Comparison of ENCODE assay signal across 15 cellular contexts in genomic region chr9:93259490-93260289, GRCh38.
DNase-seq lines count a peak whose midpoint lies in the region; ATAC-seq and TF ChIP-seq lines count a peak whose summit lies in the region.
"Had no signal": no experiment of that assay in that cellular context is flagged by ENCODE, and none has a peak within 500 bp of the region (broad histone marks: within the 10 kb centered on the region; RNA-seq: fewer than 3 reads in every experiment).

No MANE protein-coding gene starts in this region.

- H3K36me3 ChIP-seq in left ventricle myocardium inferior (peaks cover 11% of the 10 kb centered on the region), adrenal gland (replicated peaks in 1 of 2) (no peaks in the 10 kb centered on the region)
- H3K36me3 ChIP-seq: neural progenitor cell had no signal

- peak; percentile 39 for DNase-seq in Right ventricle myocardium inferior (ENCODE audit: missing footprints)
- no peak for DNase-seq in left ventricle myocardium inferior
- peak in 4 of 7 donors; percentile 6 to 34 (median 10) for DNase-seq in adrenal gland
- peak; percentile 89 for DNase-seq in mesenteric fat pad (ENCODE audit: low spot score)
- DNase-seq in ureter (ENCODE audit: low spot score) = peak; percentile 36
- DNase-seq in AML-193 (lab: John Stamatoyannopoulos, UW) = no peak
- DNase-seq in NCI-H510A treated with DMSO at 0.1 percent for 48 hours (lab: John Stamatoyannopoulos, UW) = no peak
- DNase-seq in pons (ENCODE audit: low spot score) = no peak
- DNase-seq: GOT3; kidney glomerular epithelial cell; NCI-H187; NK-92 treated with Interleukin-12 subunit alpha and Interleukin-12 subunit beta, amount 100 ng/mL, for 24 hours had no signal

- no peak for TF ChIP-seq CTCF in left ventricle myocardium inferior (IDR thresholded peaks at IDR 0.05; ENCODE audit: borderline replicate concordance)
- no peak for TF ChIP-seq CTCF in adrenal gland (IDR thresholded peaks at IDR 0.05)

- WGBS in adrenal gland, 4 donors = 86 to 96% (median 92%) methylated on average over 10 to 20 of the region's 20 CpGs

- no peak for TF ChIP-seq POLR2A in adrenal gland (IDR thresholded peaks at IDR 0.05)

- H3K9me3 ChIP-seq in left ventricle myocardium inferior (replicated peaks) (no peaks in the 10 kb centered on the region), adrenal gland (replicated peaks in 1 of 3) (no peaks in the 10 kb centered on the region)

- peaks cover 7% of the 10 kb centered on the region for H3K27me3 ChIP-seq in left ventricle myocardium inferior (ENCODE audit: low read depth)
- H3K27me3 ChIP-seq in adrenal gland = no peaks in the 10 kb centered on the region
- H3K27me3 ChIP-seq: hepatocyte, neural progenitor cell had no signal

- no peak for ATAC-seq in Right ventricle myocardium inferior
- ATAC-seq: right cardiac atrium had no signal

- H3K4me3 ChIP-seq in left ventricle myocardium inferior = no peak overlapping the region
- no peak overlapping the region for H3K4me3 ChIP-seq in adrenal gland
- H3K4me3 ChIP-seq: hepatocyte, neural progenitor cell had no signal

- intact Hi-C loops in Right ventricle myocardium inferior (cut with DNase I) = no loop called here
- intact Hi-C loops in left ventricle myocardium inferior (cut with micrococcal nuclease) = no loop called here
- intact Hi-C loops in adrenal gland (cut with DNase I) = no loop called here

- H3K27ac ChIP-seq in left ventricle myocardium inferior (replicated peaks) (no peak overlapping the region), adrenal gland (no peak overlapping the region)
- H3K27ac ChIP-seq: hepatocyte, neural progenitor cell had no signal

- H3K4me1 ChIP-seq in left ventricle myocardium inferior (peaks cover 28% of the 10 kb centered on the region), adrenal gland (replicated peaks in 1 of 2) (no peaks in the 10 kb centered on the region)
- H3K4me1 ChIP-seq: neural progenitor cell had no signal

Comparison
In these comparisons a context has a peak if more than half of its experiments do, and no peak if none do; other contexts are left out.
1. DNase-seq: peak in Right ventricle myocardium inferior (single experiment), adrenal gland (4 of 7), mesenteric fat pad (single experiment) and ureter (single experiment); none in left ventricle myocardium inferior (single experiment), AML-193 (0 of 2), NCI-H510A treated with DMSO at 0.1 percent for 48 hours (single experiment) and pons (single experiment).